Comparison of ENCODE assay signal across 1 cellular context in the genomic region with DNA sequence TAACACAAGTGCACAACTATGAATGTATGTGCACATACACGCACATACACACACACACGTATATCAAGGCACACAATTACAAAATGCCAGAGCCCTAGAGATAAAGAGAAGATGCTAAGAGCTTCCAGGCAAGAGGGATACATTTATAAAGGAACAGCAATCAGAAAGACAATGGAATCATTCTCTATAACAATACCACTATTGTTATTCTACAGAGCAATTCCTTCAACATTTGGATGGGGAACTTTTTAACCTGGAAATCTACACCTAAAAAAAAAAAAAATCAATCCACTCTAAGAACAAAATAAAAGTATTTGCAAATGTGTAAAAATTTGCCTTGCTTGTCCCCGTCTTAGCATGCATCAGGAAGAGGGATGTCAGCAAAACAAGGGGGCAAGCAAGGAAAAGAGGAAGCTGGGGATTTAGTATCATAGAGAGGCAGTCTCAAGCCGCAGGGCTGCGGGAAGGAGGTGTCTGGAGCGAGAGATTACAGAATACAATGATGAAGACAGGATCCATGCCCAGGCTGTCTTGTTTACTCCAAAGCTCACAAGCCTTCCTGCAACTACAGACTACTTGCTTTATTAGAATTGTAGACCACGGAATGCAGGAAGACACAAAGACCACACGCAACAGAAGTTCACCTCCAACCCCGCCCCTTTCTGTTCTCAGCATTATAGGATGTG.
TF ChIP-seq lines count a peak whose summit lies in the region.

No MANE protein-coding gene starts in this region.

TF ChIP-seq in GM23338, 12 proteins besides CTCF, POLR2A, EP300 and RAD21:
- TF ChIP-seq ZNF114 (CRISPR knock-in tag; IDR thresholded peaks at IDR 0.05): no peak
- TF ChIP-seq NANOG (IDR thresholded peaks at IDR 0.05; ENCODE audit: borderline replicate concordance): peak; percentile 93
